Comparison of ENCODE assay signal across 8 cellular contexts in genomic region chr5:74765929-74766328, GRCh38. TPM values are rescaled to one million over a fixed set of nuclear protein-coding genes. Genes with fewer than 3 reads are reported as not detected.
DNase-seq lines count a peak whose midpoint lies in the region; ATAC-seq and TF ChIP-seq lines count a peak whose summit lies in the region.

No MANE protein-coding gene starts in this region.

- WGBS in right lobe of liver (ENCODE audit: insufficient coverage, low coverage, low lambda C conversion rate, missing lambda C conversion rate), result 57% methylated on average over 21 of the region's 27 CpGs
- WGBS in thyroid gland, 2 donors, result 67 to 72% methylated on average over 23 to 27 of the region's 27 CpGs

- no peak for DNase-seq in activated T-cell treated with anti-CD3 and anti-CD28 coated beads, Interleukin-2, amount 50 U/mL, for 72 hours
- no peak for DNase-seq in activated T-cell treated with anti-CD3 and anti-CD28 coated beads, Interleukin-2, amount 50 U/mL, for 1 hour
- DNase-seq in adipocyte (ENCODE audit: low read depth) (no peak), right lobe of liver (no peak), thyroid gland (no peak), COLO668 (lab: John Stamatoyannopoulos, UW; ENCODE audit: unreplicated experiment) (no peak), NCI-H526 treated with DMSO at 0.1 percent for 48 hours (lab: John Stamatoyannopoulos, UW) (no peak)
- DNase-seq in activated CD8-positive, alpha-beta memory T cell treated with anti-CD3 and anti-CD28 coated beads, Interleukin-2, amount 50 U/mL, for 4 hours, result no peak

- peak overlapping the region; percentile 96 to 97 for H3K4me3 Mint-ChIP-seq in activated T-cell treated with anti-CD3 and anti-CD28 coated beads, Interleukin-2, amount 50 U/mL, for 72 hours

- peak overlapping the region in 1 of 3 donors; percentile 79 for H3K27ac ChIP-seq in right lobe of liver
- H3K27ac ChIP-seq in thyroid gland, result no peak overlapping the region

- H3K36me3 Mint-ChIP-seq in activated T-cell treated with anti-CD3 and anti-CD28 coated beads, Interleukin-2, amount 50 U/mL, for 72 hours (ENCODE audit: insufficient read depth in 2 of 2), result peaks cover 0 to 17% of the 10 kb centered on the region in 2 donors

- H3K4me1 ChIP-seq in adipocyte (ENCODE audit: control insufficient read depth, insufficient read depth, low read length), result peaks cover 33% of the 10 kb centered on the region
- peaks cover 0 to 23% (median 10%) of the 10 kb centered on the region in 4 donors for H3K4me1 ChIP-seq in right lobe of liver
- peaks cover 19 to 25% of the 10 kb centered on the region in 2 donors for H3K4me1 ChIP-seq in thyroid gland

- no peaks in the 10 kb centered on the region for H3K27me3 Mint-ChIP-seq in activated T-cell treated with anti-CD3 and anti-CD28 coated beads, Interleukin-2, amount 50 U/mL, for 72 hours (ENCODE audit: low read depth)

- intact Hi-C loops in right lobe of liver (cut with DNase I), result loop anchor here (10.0 kb wide), 2 partner anchors 139 to 149 kb away; no protein-coding TSS in a partner anchor
- intact Hi-C loops in thyroid gland (cut with DNase I), result loop anchor here (5.0 kb wide), 1 partner anchor 151 kb away; no protein-coding TSS in a partner anchor

- ATAC-seq in activated T-cell treated with anti-CD3 and anti-CD28 coated beads, Interleukin-2, amount 50 U/mL, for 72 hours (replicated peaks in 1 of 2), result no peak
- no peak for ATAC-seq in right lobe of liver

- peaks cover 57% of the 10 kb centered on the region for H3K4me1 Mint-ChIP-seq in activated T-cell treated with anti-CD3 and anti-CD28 coated beads, Interleukin-2, amount 50 U/mL, for 72 hours (ENCODE audit: low read depth)

- H3K36me3 ChIP-seq in adipocyte (ENCODE audit: control insufficient read depth, insufficient read depth, low read length, severe bottlenecking) (peaks cover 34% of the 10 kb centered on the region), right lobe of liver (peaks cover 0 to 25% (median 7%) of the 10 kb centered on the region in 4 donors), thyroid gland (peaks cover 19 to 20% of the 10 kb centered on the region in 2 donors)

- no peak for TF ChIP-seq CTCF in right lobe of liver (IDR thresholded peaks at IDR 0.05)
- TF ChIP-seq CTCF in thyroid gland (IDR thresholded peaks at IDR 0.05), result no peak

- H3K9me3 Mint-ChIP-seq in activated T-cell treated with anti-CD3 and anti-CD28 coated beads, Interleukin-2, amount 50 U/mL, for 72 hours, result no peaks in the 10 kb centered on the region

- H3K4me3 ChIP-seq in adipocyte (ENCODE audit: low read length) (peak overlapping the region; percentile 98), right lobe of liver (peak overlapping the region; percentile 92 to 99 (median 97)), thyroid gland (replicated peaks in 1 of 3) (peak overlapping the region in 2 of 3 donors; percentile 73 to 87)

- H3K27ac Mint-ChIP-seq in activated T-cell treated with anti-CD3 and anti-CD28 coated beads, Interleukin-2, amount 50 U/mL, for 72 hours, result peak overlapping the region; percentile 98

- no peaks in the 10 kb centered on the region for H3K27me3 ChIP-seq in adipocyte (replicated peaks; ENCODE audit: control insufficient read depth, insufficient read depth, low read length)
- H3K27me3 ChIP-seq in right lobe of liver, result no peaks in the 10 kb centered on the region
- no peaks in the 10 kb centered on the region for H3K27me3 ChIP-seq in thyroid gland

- no peaks in the 10 kb centered on the region for H3K9me3 ChIP-seq in adipocyte (ENCODE audit: control insufficient read depth, low read length)
- H3K9me3 ChIP-seq in right lobe of liver, result no peaks in the 10 kb centered on the region
- no peaks in the 10 kb centered on the region for H3K9me3 ChIP-seq in thyroid gland

- H3K9ac ChIP-seq in adipocyte (ENCODE audit: low read length), result peak overlapping the region; percentile 95

- TF ChIP-seq POLR2A in right lobe of liver (IDR thresholded peaks at IDR 0.05), result no peak
- TF ChIP-seq POLR2A in thyroid gland (IDR thresholded peaks at IDR 0.05), result no peak

RNA-seq across cellular contexts. Expression of gene GFM2, which starts 1.0 kb away (rescaled TPM):
- 10 to 100 TPM; 22.7 to 23.5 TPM for total RNA-seq in activated T-cell treated with anti-CD3 and anti-CD28 coated beads, Interleukin-2, amount 50 U/mL, for 72 hours
- 10 to 100 TPM; 16.5 to 35.0 (median 29.7) TPM for total RNA-seq in right lobe of liver
- total RNA-seq in thyroid gland, result 10 to 100 TPM; 26.5 to 49.0 (median 32.8) TPM

RNA-seq across cellular contexts. Expression of gene NSA2, which starts 1.1 kb away (rescaled TPM):
- 10 to 100 TPM; 53.1 to 62.4 TPM for total RNA-seq in activated T-cell treated with anti-CD3 and anti-CD28 coated beads, Interleukin-2, amount 50 U/mL, for 72 hours
- total RNA-seq in right lobe of liver (10 to 100 TPM; 19.0 to 66.3 (median 26.1) TPM), thyroid gland (100 to 1,000 TPM in 2 of 4 donors, 10 to 100 TPM in 2; 75.3 to 228 (median 93.0) TPM)
